In genomic region chr7:143287321-143287934, GRCh38 we compare ENCODE assay signal across 9 cellular contexts. TPM values are rescaled to one million over a fixed set of nuclear protein-coding genes. Genes with fewer than 3 reads are reported as not detected.
A peak's percentile ranks its signal among the peaks of the same experiment; 100 is the strongest.
DNase-seq lines count a peak whose midpoint lies in the region; ATAC-seq and TF ChIP-seq lines count a peak whose summit lies in the region.
"Had no signal": no experiment of that assay in that cellular context is flagged by ENCODE, and none has a peak within 500 bp of the region (broad histone marks: within the 10 kb centered on the region; RNA-seq: fewer than 3 reads in every experiment).

No MANE protein-coding gene starts in this region.

- H3K4me3 Mint-ChIP-seq in H9: peak overlapping the region; percentile 91 to 95; a peak in 3 of 5 replicates
- peak overlapping the region; percentile 89 for H3K4me3 Mint-ChIP-seq in activated CD4-positive, alpha-beta memory T cell treated with anti-CD3 and anti-CD28 coated beads, Interleukin-2, amount 10 ng/mL, durations not matched to agents 7 days and 5 days

- H3K27me3 ChIP-seq in H9 (ENCODE audit: insufficient read depth, low read length) (peaks cover 10% of the 10 kb centered on the region; the same call in 1 of the 2 replicates), spleen (replicated peaks in 1 of 7) (no peaks in the 10 kb centered on the region)

- H2BK20ac ChIP-seq in H9 (ENCODE audit: low read depth, low read length, poor library complexity, severe bottlenecking): no peak overlapping the region

- H2AFZ ChIP-seq in H9 (ENCODE audit: low read length): no peak overlapping the region

- H3K79me2 ChIP-seq in H9 (ENCODE audit: insufficient read depth, low read length): peaks cover 16% of the 10 kb centered on the region; the same call in 1 of the 2 replicates

- no peak overlapping the region for H3K23ac ChIP-seq in H9 (ENCODE audit: insufficient read length, low read depth, low read length)

- H2BK5ac ChIP-seq in H9 (ENCODE audit: insufficient read length, low read length): no peak overlapping the region

- H3K9ac ChIP-seq in H9 (ENCODE audit: extremely low read depth, insufficient read length, low read length): no peak overlapping the region

- no peak for TF ChIP-seq POLR2A in spleen (IDR thresholded peaks at IDR 0.05)

- no peaks in the 10 kb centered on the region for H4K20me1 ChIP-seq in H9 (ENCODE audit: control insufficient read depth, insufficient read depth, insufficient read length)

- peaks cover 12 to 14% of the 10 kb centered on the region in 2 experiments for H3K9me3 Mint-ChIP-seq in H9
- H3K9me3 Mint-ChIP-seq in activated CD4-positive, alpha-beta memory T cell treated with anti-CD3 and anti-CD28 coated beads, Interleukin-2, amount 10 ng/mL, durations not matched to agents 7 days and 5 days: peaks cover 7% of the 10 kb centered on the region

- H3K14ac ChIP-seq in H9 (ENCODE audit: insufficient read depth, low read length): no peak overlapping the region

- H3K36me3 ChIP-seq in spleen: peaks cover 0 to 14% (median 10%) of the 10 kb centered on the region in 6 donors

- intact Hi-C loops in spleen (cut with DNase I; ENCODE audit: low total_unique reads): no loop called here

- peaks cover 40 to 46% of the 10 kb centered on the region in 2 experiments for H3K4me1 Mint-ChIP-seq in H9
- H3K4me1 Mint-ChIP-seq in activated CD4-positive, alpha-beta memory T cell treated with anti-CD3 and anti-CD28 coated beads, Interleukin-2, amount 10 ng/mL, durations not matched to agents 7 days and 5 days: peaks cover 54% of the 10 kb centered on the region

- peaks cover 35% of the 10 kb centered on the region for H3K27me3 Mint-ChIP-seq in H9 (ENCODE audit: low read depth)
- no peaks in the 10 kb centered on the region for H3K27me3 Mint-ChIP-seq in activated CD4-positive, alpha-beta memory T cell treated with anti-CD3 and anti-CD28 coated beads, Interleukin-2, amount 10 ng/mL, durations not matched to agents 7 days and 5 days

- H4K5ac ChIP-seq in H9 (ENCODE audit: insufficient read length, low read depth, low read length): no peak overlapping the region

- no peak overlapping the region for H4K8ac ChIP-seq in H9 (replicated peaks; ENCODE audit: insufficient read length, low read depth, low read length)

- in situ Hi-C loops in GM13976 (cut with MboI; ENCODE audit: low sequenced_read_pairs, unreplicated experiment): no loop called here

- WGBS in H9 (ENCODE audit: extremely low coverage, insufficient read length, low lambda C conversion rate): no CpG with 5 or more reads among the region's 17 CpGs
- 74 to 81% (median 80%) methylated on average over 16 to 17 of the region's 17 CpGs for WGBS in spleen, 5 donors

- no peak overlapping the region for H3K27ac Mint-ChIP-seq in H9
- peak overlapping the region; percentile 82 for H3K27ac Mint-ChIP-seq in activated CD4-positive, alpha-beta memory T cell treated with anti-CD3 and anti-CD28 coated beads, Interleukin-2, amount 10 ng/mL, durations not matched to agents 7 days and 5 days

- H3K9me3 ChIP-seq in H9 (ENCODE audit: control insufficient read depth, low read depth, low read length) (peaks cover 10% of the 10 kb centered on the region), iPS-18c (ENCODE audit: control insufficient read depth, insufficient read depth, low read length) (peaks cover 6% of the 10 kb centered on the region), spleen (no peaks in the 10 kb centered on the region)

- peaks cover 10% of the 10 kb centered on the region for H3K23me2 ChIP-seq in H9 (ENCODE audit: insufficient read length, low read depth, low read length, poor library complexity, severe bottlenecking)

- H4K91ac ChIP-seq in H9 (ENCODE audit: insufficient read length, low read depth, low read length): no peak overlapping the region

- peak overlapping the region; percentile 20; the same call in 1 of the 2 replicates for H3K4me3 ChIP-seq in iPS-18c (ENCODE audit: insufficient read depth, low read depth, low read length)
- peak overlapping the region; percentile 14 to 99 (median 89) for H3K4me3 ChIP-seq in spleen

- H3K4me1 ChIP-seq in H9 (ENCODE audit: insufficient read depth, low read length): peaks cover 9% of the 10 kb centered on the region; the same call in 1 of the 2 replicates
- H3K4me1 ChIP-seq in spleen: peaks cover 24 to 62% (median 41%) of the 10 kb centered on the region in 6 donors

- peaks cover 28 to 44% (median 37%) of the 10 kb centered on the region in 3 experiments for H3K36me3 Mint-ChIP-seq in H9 (ENCODE audit: insufficient read depth in 1 of 3, low read depth in 3 of 3)
- peaks cover 44% of the 10 kb centered on the region for H3K36me3 Mint-ChIP-seq in activated CD4-positive, alpha-beta memory T cell treated with anti-CD3 and anti-CD28 coated beads, Interleukin-2, amount 10 ng/mL, durations not matched to agents 7 days and 5 days (ENCODE audit: low read depth)

- H2BK12ac ChIP-seq in H9 (ENCODE audit: insufficient read length, low read depth, low read length): no peak overlapping the region

- no peak overlapping the region for H2BK15ac ChIP-seq in H9 (ENCODE audit: low read depth, low read length)

- ATAC-seq in HG03432 (IDR thresholded peaks at IDR 0.05; ENCODE audit: unreplicated experiment) (no peak), omental fat pad (ENCODE audit: low FRiP score) (no peak)

- TF ChIP-seq CTCF in H9 (conservative IDR thresholded peaks at IDR 0.05) (no peak), spleen (IDR thresholded peaks at IDR 0.05 in 8 of 11, conservative IDR thresholded peaks at IDR 0.05 in 3 of 11) (no peak), GM13976 (IDR thresholded peaks at IDR 0.05; ENCODE audit: borderline replicate concordance, control extremely low read depth, extremely low read depth, insufficient read depth, missing control alignments) (no peak), omental fat pad (IDR thresholded peaks at IDR 0.05) (no peak)

- CTCF ChIA-PET in activated CD4-positive, alpha-beta memory T cell treated with anti-CD3 and anti-CD28 coated beads, Interleukin-2, amount 10 ng/mL, durations not matched to agents 7 days and 5 days (lab: Charles Lee): interaction anchor here (0.7 to 2.1 kb wide), 17 partner anchors 8 to 120 kb away, joined by 3 to 16 read pairs (median 4); partner anchors contain the start of gene GSTK1

- H2AK5ac ChIP-seq in H9 (ENCODE audit: insufficient read length, low read length): no peak overlapping the region

- no peak overlapping the region for H3K4me2 ChIP-seq in H9 (ENCODE audit: insufficient read depth, insufficient read length, low read length)

- no peak overlapping the region for H3T11ph ChIP-seq in H9 (ENCODE audit: low read length)

- H3K18ac ChIP-seq in H9 (ENCODE audit: insufficient read length, low read depth, low read length): peak overlapping the region; percentile 4

- POLR2A ChIA-PET in activated CD4-positive, alpha-beta memory T cell treated with anti-CD3 and anti-CD28 coated beads, Interleukin-2, amount 10 ng/mL, durations not matched to agents 7 days and 5 days (lab: Charles Lee): interaction anchor here (0.6 to 2.5 kb wide), 26 partner anchors 8 to 1549 kb away, joined by 3 to 56 read pairs (median 7); partner anchors contain the start of genes GSTK1 and SSBP1

- H3K4ac ChIP-seq in H9 (ENCODE audit: low read depth, low read length): no peak overlapping the region

- DNase-seq in H9 (no peak), spleen (peak; percentile 84), inferior parietal cortex (ENCODE audit: extremely low spot score) (no peak), GM13976 (ENCODE audit: low spot score) (no peak), omental fat pad (ENCODE audit: low spot score) (no peak)
- no peak for DNase-seq in activated CD4-positive, alpha-beta memory T cell treated with anti-CD3 and anti-CD28 coated beads, Interleukin-2, amount 10 ng/mL, durations not matched to agents 7 days and 5 days

- no peak overlapping the region for H2BK120ac ChIP-seq in H9 (ENCODE audit: low read depth, low read length, poor library complexity, severe bottlenecking)

- H3K27ac ChIP-seq in H9 (ENCODE audit: insufficient read length, low read depth, low read length): no peak overlapping the region
- peak overlapping the region; percentile 48 to 96 (median 94) for H3K27ac ChIP-seq in spleen

- no peaks in the 10 kb centered on the region for H3K79me1 ChIP-seq in H9 (ENCODE audit: insufficient read depth, low read depth, low read length, poor library complexity, severe bottlenecking)

- no peak overlapping the region for H3K56ac ChIP-seq in H9 (ENCODE audit: insufficient read length, low read depth, low read length)

RNA-seq across cellular contexts. Expression of gene CASP2, which starts 0.7 kb away (rescaled TPM):
- total RNA-seq in H9 (2021): 65.3 and 67.4 TPM in 2 replicates
- total RNA-seq in activated CD4-positive, alpha-beta memory T cell treated with anti-CD3 and anti-CD28 coated beads, Interleukin-2, amount 10 ng/mL, durations not matched to agents 7 days and 5 days: 100 to 1,000 TPM; 117 to 122 TPM
- total RNA-seq in spleen: 10 to 100 TPM; 32.7 to 51.0 (median 43.8) TPM
- 10 to 100 TPM in 2 of 3 donors, 1 to 10 TPM in 1; 9.9 to 14.5 (median 12.2) TPM for polyA plus RNA-seq in spleen
- 10 to 100 TPM in 3 of 4 donors, 1 to 10 TPM in 1; 7.7 to 21.6 (median 13.3) TPM for total RNA-seq in omental fat pad

RNA-seq across cellular contexts. Expression of gene TMEM139, which starts 2.7 kb away (rescaled TPM):
- 0.85 and 1.1 TPM in 2 replicates for total RNA-seq in H9 (2021)
- total RNA-seq in activated CD4-positive, alpha-beta memory T cell treated with anti-CD3 and anti-CD28 coated beads, Interleukin-2, amount 10 ng/mL, durations not matched to agents 7 days and 5 days: under 1 TPM; 0.48 to 0.73 TPM
- 1 to 10 TPM in 4 of 7 donors, under 1 TPM in 3; 0.60 to 2.0 (median 1.2) TPM for total RNA-seq in spleen
- 1 to 10 TPM in 1 of 3 donors, under 1 TPM in 2; 0.52 to 2.3 (median 0.70) TPM for polyA plus RNA-seq in spleen
- total RNA-seq in omental fat pad: 1 to 10 TPM in 3 of 4 donors, not detected in 1; 1.1 to 3.8 (median 1.6) TPM

RNA-seq across cellular contexts. Expression of gene GSTK1, which starts 24.2 kb away (rescaled TPM):
- 36.1 and 37.3 TPM in 2 replicates for total RNA-seq in H9 (2021)
- 100 to 1,000 TPM; 502 to 518 TPM for total RNA-seq in activated CD4-positive, alpha-beta memory T cell treated with anti-CD3 and anti-CD28 coated beads, Interleukin-2, amount 10 ng/mL, durations not matched to agents 7 days and 5 days
- 100 to 1,000 TPM; 194 to 247 (median 231) TPM for total RNA-seq in spleen
- polyA plus RNA-seq in spleen: 100 to 1,000 TPM; 162 to 182 (median 178) TPM
- 100 to 1,000 TPM; 159 to 243 (median 177) TPM for total RNA-seq in omental fat pad

RNA-seq across cellular contexts. Expression of gene CLCN1, which starts 28.5 kb away (rescaled TPM):
- total RNA-seq in H9 (2021): 0.11 and 0.13 TPM in 2 replicates
- under 1 TPM in 1 of 2 experiments, not detected in 1; 0.10 TPM for total RNA-seq in activated CD4-positive, alpha-beta memory T cell treated with anti-CD3 and anti-CD28 coated beads, Interleukin-2, amount 10 ng/mL, durations not matched to agents 7 days and 5 days
- total RNA-seq in spleen: under 1 TPM in 4 of 7 donors, not detected in 3; 0.07 to 0.54 (median 0.26) TPM
- under 1 TPM; 0.06 to 0.08 (median 0.07) TPM for polyA plus RNA-seq in spleen
- total RNA-seq in omental fat pad: under 1 TPM in 2 of 4 donors, not detected in 2; 0.24 to 0.79 TPM
- total RNA-seq: T-helper 2 cell treated with Interferon-gamma antibody and Interleukin-4, amounts not matched to agents 100 ng/mL and 5 ng/mL, for 36 hours had no signal
